Comparison of ENCODE assay signal across 13 cellular contexts in the genomic region with DNA sequence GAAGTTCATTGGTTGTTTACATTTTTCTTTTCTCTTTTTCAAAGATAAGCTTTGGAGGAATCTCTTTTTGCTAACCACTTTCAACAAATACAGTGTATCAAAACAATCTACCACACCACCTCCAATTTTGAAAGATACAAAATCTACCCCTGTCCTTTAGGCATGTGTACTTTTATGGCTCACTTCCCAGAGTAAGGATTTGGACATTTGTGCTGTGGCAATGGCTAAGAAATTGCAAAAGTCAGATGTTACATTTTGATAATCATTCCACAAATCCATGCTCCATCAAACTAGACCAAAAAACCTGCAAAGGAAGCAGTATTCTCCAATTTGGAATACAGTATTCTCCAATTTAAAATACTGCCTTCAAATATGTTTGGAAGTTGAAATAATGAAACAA.
DNase-seq lines count a peak whose midpoint lies in the region; ATAC-seq and TF ChIP-seq lines count a peak whose summit lies in the region.
"Had no signal": no experiment of that assay in that cellular context is flagged by ENCODE, and none has a peak within 500 bp of the region (broad histone marks: within the 10 kb centered on the region; RNA-seq: fewer than 3 reads in every experiment).

No MANE protein-coding gene starts in this region.

- H3K4me3 ChIP-seq in heart left ventricle (peak overlapping the region in 10 of 12 donors; percentile 17 to 62 (median 47)), cardiac fibroblast (replicated peaks in 1 of 2; ENCODE audit: low read depth in 2 of 2, low read length in 2 of 2) (peak overlapping the region in 1 of 2 donors; percentile 60), lower lobe of right lung (peak overlapping the region; percentile 53), upper lobe of left lung (peak overlapping the region in 3 of 4 donors; percentile 35 to 51 (median 47)), body of pancreas (no peak overlapping the region)

- no peak for TF ChIP-seq POLR2A in heart left ventricle (IDR thresholded peaks at IDR 0.05)
- no peak for TF ChIP-seq POLR2A in upper lobe of left lung (IDR thresholded peaks at IDR 0.05)
- TF ChIP-seq POLR2A in body of pancreas (IDR thresholded peaks at IDR 0.05), result no peak

- TF ChIP-seq CTCF in heart left ventricle (IDR thresholded peaks at IDR 0.05), result no peak
- no peak for TF ChIP-seq CTCF in cardiac fibroblast (IDR thresholded peaks at IDR 0.05; ENCODE audit: low read depth, low read length)
- TF ChIP-seq CTCF in lower lobe of right lung (IDR thresholded peaks at IDR 0.05), result no peak
- TF ChIP-seq CTCF in upper lobe of left lung (IDR thresholded peaks at IDR 0.05), result no peak
- TF ChIP-seq CTCF in progenitor cell of endocrine pancreas (IDR thresholded peaks at IDR 0.05; ENCODE audit: unreplicated experiment), result no peak
- TF ChIP-seq CTCF in body of pancreas (IDR thresholded peaks at IDR 0.05), result no peak

- TF ChIP-seq EP300 in upper lobe of left lung (IDR thresholded peaks at IDR 0.05), result no peak

- H3K27me3 ChIP-seq in heart left ventricle (no peaks in the 10 kb centered on the region), lower lobe of right lung (ENCODE audit: low read depth) (no peaks in the 10 kb centered on the region), upper lobe of left lung (no peaks in the 10 kb centered on the region), body of pancreas (no peaks in the 10 kb centered on the region)

- no peak for DNase-seq in heart left ventricle
- DNase-seq in cardiac septum (ENCODE audit: low spot score), result no peak
- peak; percentile 2 to 33 for DNase-seq in cardiac fibroblast (ENCODE audit: low read depth in 2 of 2)
- no peak for DNase-seq in lower lobe of right lung
- DNase-seq in upper lobe of left lung, result no peak
- no peak for DNase-seq in progenitor cell of endocrine pancreas (ENCODE audit: low spot score, unreplicated experiment)
- DNase-seq in NCI-H510A (lab: John Stamatoyannopoulos, UW), result no peak
- DNase-seq in body of pancreas, result no peak
- DNase-seq: activated CD4-positive, alpha-beta T cell treated with anti-CD3 and anti-CD28 coated beads for 36 hours; activated T-cell treated with anti-CD3 and anti-CD28 coated beads, Interleukin-2, amount 50 U/mL, for 72 hours; NCI-H2107; nephron progenitor cell; trophoblast cell had no signal

- H3K36me3 ChIP-seq in heart left ventricle, result no peaks in the 10 kb centered on the region
- H3K36me3 ChIP-seq in lower lobe of right lung, result no peaks in the 10 kb centered on the region
- no peaks in the 10 kb centered on the region for H3K36me3 ChIP-seq in upper lobe of left lung
- no peaks in the 10 kb centered on the region for H3K36me3 ChIP-seq in body of pancreas (replicated peaks in 1 of 2; ENCODE audit: insufficient read depth in 1 of 2, low read depth in 2 of 2)

- H3K4me1 ChIP-seq in heart left ventricle (peaks cover 0 to 36% (median 0%) of the 10 kb centered on the region in 12 donors), lower lobe of right lung (peaks cover 12% of the 10 kb centered on the region), upper lobe of left lung (peaks cover 0 to 8% (median 4%) of the 10 kb centered on the region in 4 donors), body of pancreas (no peaks in the 10 kb centered on the region)

- no peak for ATAC-seq in heart left ventricle
- ATAC-seq in lower lobe of right lung, result no peak
- ATAC-seq in upper lobe of left lung (ENCODE audit: low FRiP score in 2 of 2), result no peak
- no peak for ATAC-seq in body of pancreas
- ATAC-seq: activated CD4-positive, alpha-beta T cell treated with anti-CD3 and anti-CD28 coated beads for 36 hours; activated T-cell treated with anti-CD3 and anti-CD28 coated beads, Interleukin-2, amount 50 U/mL, for 72 hours had no signal

- no peaks in the 10 kb centered on the region for H3K27me3 Mint-ChIP-seq in progenitor cell of endocrine pancreas

- H3K9me3 Mint-ChIP-seq in progenitor cell of endocrine pancreas (ENCODE audit: low read depth), result no peaks in the 10 kb centered on the region
- H3K9me3 Mint-ChIP-seq: activated T-cell treated with anti-CD3 and anti-CD28 coated beads, Interleukin-2, amount 50 U/mL, for 72 hours; nephron progenitor cell had no signal

- H3K27ac ChIP-seq in heart left ventricle (peak overlapping the region in 4 of 12 donors; percentile 15 to 85 (median 47)), lower lobe of right lung (peak overlapping the region; percentile 59), upper lobe of left lung (peak overlapping the region in 2 of 4 donors; percentile 51 to 83), body of pancreas (no peak overlapping the region)

- H3K27ac Mint-ChIP-seq in progenitor cell of endocrine pancreas, result no peak overlapping the region
- H3K27ac Mint-ChIP-seq: activated CD4-positive, alpha-beta T cell treated with anti-CD3 and anti-CD28 coated beads for 36 hours; activated T-cell treated with anti-CD3 and anti-CD28 coated beads, Interleukin-2, amount 50 U/mL, for 72 hours; nephron progenitor cell had no signal

- intact Hi-C loops in heart left ventricle (cut with DNase I) (loop anchor here in 1 of 10 donors (10.0 kb wide), 1 partner anchor 55 kb away; no protein-coding TSS in a partner anchor), cardiac septum (cut with DNase I) (no loop called here), lower lobe of right lung (cut with DNase I) (no loop called here), body of pancreas (cut with DNase I) (no loop called here)

- H3K4me3 Mint-ChIP-seq in progenitor cell of endocrine pancreas (ENCODE audit: low read depth), result no peak overlapping the region
- H3K4me3 Mint-ChIP-seq: activated T-cell treated with anti-CD3 and anti-CD28 coated beads, Interleukin-2, amount 50 U/mL, for 72 hours; nephron progenitor cell had no signal

- no peaks in the 10 kb centered on the region for H3K36me3 Mint-ChIP-seq in progenitor cell of endocrine pancreas (ENCODE audit: insufficient read depth)

- H3K9me3 ChIP-seq in heart left ventricle, result no peaks in the 10 kb centered on the region
- no peaks in the 10 kb centered on the region for H3K9me3 ChIP-seq in lower lobe of right lung
- H3K9me3 ChIP-seq in upper lobe of left lung, result no peaks in the 10 kb centered on the region
- no peaks in the 10 kb centered on the region for H3K9me3 ChIP-seq in body of pancreas

- no peaks in the 10 kb centered on the region for H3K4me1 Mint-ChIP-seq in progenitor cell of endocrine pancreas (ENCODE audit: low read depth)

Comparison
In these comparisons a context has a peak if more than half of its experiments do, and no peak if none do; other contexts are left out.
1. DNase-seq: peak in cardiac fibroblast (2 of 2); none in heart left ventricle (0 of 5), cardiac septum (single experiment), lower lobe of right lung (single experiment), upper lobe of left lung (0 of 2), progenitor cell of endocrine pancreas (single experiment), NCI-H510A (single experiment) and body of pancreas (0 of 4).
2. H3K4me3 ChIP-seq: peak in heart left ventricle (10 of 12), lower lobe of right lung (single experiment) and upper lobe of left lung (3 of 4); none in body of pancreas (0 of 2).